ENCODE assay signal across 18 cellular contexts in genomic region chr21:42447732-42448131, GRCh38. TPM values are rescaled to one million over a fixed set of nuclear protein-coding genes. Genes with fewer than 3 reads are reported as not detected.
"Had no signal": no experiment of that assay in that cellular context is flagged by ENCODE, and none has a peak within 500 bp of the region (broad histone marks: within the 10 kb centered on the region; RNA-seq: fewer than 3 reads in every experiment).

No MANE protein-coding gene starts in this region.

- H3K27ac ChIP-seq: brain microvascular endothelial cell, neural progenitor cell, thyroid gland, vagina had no signal

- H3K4me1 ChIP-seq: neural progenitor cell, vagina had no signal

- H3K4me3 ChIP-seq: neural progenitor cell, thyroid gland, vagina had no signal

- H3K27ac Mint-ChIP-seq: activated naive CD4-positive, alpha-beta T cell treated with anti-CD3 and anti-CD28 coated beads, Interleukin-2, amount 50 U/mL, for 72 hours; endodermal cell; WTC11 had no signal

- H3K36me3 Mint-ChIP-seq: neural progenitor cell, WTC11 had no signal

- ATAC-seq: activated naive CD4-positive, alpha-beta T cell treated with anti-CD3 and anti-CD28 coated beads, Interleukin-2, amount 50 U/mL, for 72 hours; left ventricle myocardium superior; WTC11 had no signal

- H3K36me3 ChIP-seq: brain microvascular endothelial cell, neural progenitor cell, thyroid gland, vagina had no signal

- H3K9me3 Mint-ChIP-seq: activated naive CD4-positive, alpha-beta T cell treated with anti-CD3 and anti-CD28 coated beads, Interleukin-2, amount 50 U/mL, for 72 hours; neural progenitor cell; WTC11 had no signal

- H3K9me3 ChIP-seq: thyroid gland, vagina had no signal

- H3K27me3 ChIP-seq: brain microvascular endothelial cell, neural progenitor cell, thyroid gland, vagina had no signal

- H3K4me3 Mint-ChIP-seq: endodermal cell, neural progenitor cell, WTC11 had no signal

- DNase-seq: activated CD8-positive, alpha-beta memory T cell treated with anti-CD3 and anti-CD28 coated beads, Interleukin-2, amount 50 U/mL, for 4 hours; brain microvascular endothelial cell; endodermal cell; erythroblast; hippocampal formation; left ventricle myocardium superior; mesenchymal stem cell; retina; thyroid gland had no signal

RNA-seq across cellular contexts. Expression of gene UBASH3A, which starts 44.0 kb away (rescaled TPM):
- total RNA-seq: chondrocyte, dermis microvascular lymphatic vessel endothelial cell, endodermal cell, glomerular endothelial cell, kidney epithelial cell, left ventricle myocardium superior, WTC11 had no signal

RNA-seq across cellular contexts. Expression of gene RSPH1, which starts 48.3 kb away (rescaled TPM):
- total RNA-seq: dermis microvascular lymphatic vessel endothelial cell, glomerular endothelial cell, left ventricle myocardium superior, skeletal muscle tissue, vagina had no signal

RNA-seq across cellular contexts. Expression of gene TMPRSS3, which starts 51.9 kb away (rescaled TPM):
- total RNA-seq: chondrocyte, endodermal cell, glomerular endothelial cell, left ventricle myocardium superior, skeletal muscle tissue had no signal
